3 cellular contexts compared by ENCODE assay signal in genomic region chr1:167613984-167614383, GRCh38. TPM values are rescaled to one million over a fixed set of nuclear protein-coding genes. Genes with fewer than 3 reads are reported as not detected.
"Had no signal": no experiment of that assay in that cellular context is flagged by ENCODE, and none has a peak within 500 bp of the region (broad histone marks: within the 10 kb centered on the region; RNA-seq: fewer than 3 reads in every experiment).

No MANE protein-coding gene starts in this region.

RNA-seq across cellular contexts. Expression of gene RCSD1, which starts 16.0 kb away (rescaled TPM):
- total RNA-seq: H4, HT-29, IMR-90 had no signal
